ENCODE assay signal across 1 cellular context in genomic region chr7:69663911-69664310, GRCh38.
TF ChIP-seq lines count a peak whose summit lies in the region.

No MANE protein-coding gene starts in this region.

TF ChIP-seq in SK-N-SH, 30 proteins besides CTCF, POLR2A, EP300 and RAD21 (continued from another document):
- no peak for TF ChIP-seq RFX5 (IDR thresholded peaks at IDR 0.05; ENCODE audit: low read length)
TF ChIP-seq in SK-N-SH: peak in this region for 0.
